17 cellular contexts compared by ENCODE assay signal in the genomic region with DNA sequence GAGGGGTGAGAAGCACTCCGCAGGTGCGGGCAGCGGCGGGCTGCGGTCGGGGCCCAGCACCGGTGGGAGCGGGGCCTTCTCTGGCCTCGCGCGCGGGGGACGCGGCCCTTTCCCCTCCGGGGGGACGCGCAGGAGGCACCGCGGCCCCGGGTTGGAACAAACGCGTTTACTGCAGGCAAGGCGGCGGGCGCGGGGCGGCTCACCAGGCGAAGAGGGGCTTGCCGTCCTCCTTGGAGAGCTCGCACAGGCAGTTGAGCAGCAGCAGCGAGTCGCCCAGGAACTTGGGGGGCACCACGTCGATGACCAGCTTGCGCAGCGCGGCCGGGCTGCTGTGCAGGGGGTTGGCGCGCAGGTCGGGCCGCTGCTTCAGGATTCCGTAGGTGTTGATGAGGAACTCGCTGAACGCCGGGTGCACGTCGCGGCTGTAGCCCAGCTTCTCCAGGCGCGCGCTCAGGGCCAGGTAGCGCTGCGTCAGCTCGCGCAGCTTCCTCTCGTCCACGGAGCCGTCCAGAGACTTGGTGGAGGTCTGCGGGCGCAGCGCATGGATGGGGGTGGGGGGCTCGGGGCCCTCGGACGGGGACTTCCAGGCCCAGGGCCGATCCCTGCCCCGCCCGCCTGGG. TPM values are rescaled to one million over a fixed set of nuclear protein-coding genes. Genes with fewer than 3 reads are reported as not detected.
DNase-seq lines count a peak whose midpoint lies in the region; ATAC-seq, FAIRE-seq and TF ChIP-seq lines count a peak whose summit lies in the region.
"Had no signal": no experiment of that assay in that cellular context is flagged by ENCODE, and none has a peak within 500 bp of the region (broad histone marks: within the 10 kb centered on the region; RNA-seq: fewer than 3 reads in every experiment).

No MANE protein-coding gene starts in this region.

- H3K27ac Mint-ChIP-seq in central memory CD8-positive, alpha-beta T cell (ENCODE audit: low read depth) = no peak overlapping the region
- H3K27ac Mint-ChIP-seq: activated CD4-positive, alpha-beta T cell treated with anti-CD3 and anti-CD28 coated beads, Interleukin-2, amount 10 ng/mL, durations not matched to agents 24 days and 14 days; activated T-helper 2 cell treated with anti-CD3 and anti-CD28 coated beads, Interferon-gamma antibody, Interleukin-2, Interleukin-4, amounts not matched to agents 10 μg/mL and 5 μg/mL and 100 μg/mL, durations not matched to agents 14 hours and 24 hours and 36 hours had no signal

- intact Hi-C loops in prostate gland (cut with DNase I) = no loop called here

- H3K36me3 ChIP-seq in prostate gland = no peaks in the 10 kb centered on the region
- H3K36me3 ChIP-seq in effector memory CD4-positive, alpha-beta T cell (ENCODE audit: control insufficient read depth, insufficient read depth, low read length) = no peaks in the 10 kb centered on the region

- no peaks in the 10 kb centered on the region for H3K9me3 Mint-ChIP-seq in central memory CD8-positive, alpha-beta T cell
- H3K9me3 Mint-ChIP-seq: activated CD4-positive, alpha-beta T cell treated with anti-CD3 and anti-CD28 coated beads, Interleukin-2, amount 10 ng/mL, durations not matched to agents 24 days and 14 days; activated T-helper 2 cell treated with anti-CD3 and anti-CD28 coated beads, Interferon-gamma antibody, Interleukin-2, Interleukin-4, amounts not matched to agents 10 μg/mL and 5 μg/mL and 100 μg/mL, durations not matched to agents 14 hours and 24 hours and 36 hours had no signal

- no peak for ATAC-seq in central memory CD8-positive, alpha-beta T cell (replicated peaks; ENCODE audit: extremely low read depth, poor library complexity, severe bottlenecking)
- ATAC-seq in GM19452 (IDR thresholded peaks at IDR 0.05; ENCODE audit: unreplicated experiment) = no peak

- peak overlapping the region; percentile 54 for H3K4me3 Mint-ChIP-seq in central memory CD8-positive, alpha-beta T cell
- H3K4me3 Mint-ChIP-seq: activated CD4-positive, alpha-beta T cell treated with anti-CD3 and anti-CD28 coated beads, Interleukin-2, amount 10 ng/mL, durations not matched to agents 24 days and 14 days had no signal

- peak overlapping the region in 1 of 2 donors; percentile 39 for H3K4me3 ChIP-seq in prostate gland
- no peak overlapping the region for H3K4me3 ChIP-seq in effector memory CD4-positive, alpha-beta T cell (ENCODE audit: insufficient read depth, low read depth, low read length, poor library complexity, severe bottlenecking)

- H3K9me3 ChIP-seq in prostate gland = no peaks in the 10 kb centered on the region
- no peaks in the 10 kb centered on the region for H3K9me3 ChIP-seq in effector memory CD4-positive, alpha-beta T cell (ENCODE audit: control insufficient read depth, low read length)

- H3K36me3 Mint-ChIP-seq in central memory CD8-positive, alpha-beta T cell (ENCODE audit: insufficient read depth) = peaks cover 3% of the 10 kb centered on the region

- H3K4me1 Mint-ChIP-seq in central memory CD8-positive, alpha-beta T cell = no peaks in the 10 kb centered on the region
- H3K4me1 Mint-ChIP-seq: activated CD4-positive, alpha-beta T cell treated with anti-CD3 and anti-CD28 coated beads, Interleukin-2, amount 10 ng/mL, durations not matched to agents 24 days and 14 days had no signal

- TF ChIP-seq CTCF in prostate gland (IDR thresholded peaks at IDR 0.05) = no peak
- no peak for TF ChIP-seq CTCF in D721Med (IDR thresholded peaks at IDR 0.05; ENCODE audit: insufficient read depth, missing control alignments)

- H3K27me3 Mint-ChIP-seq in central memory CD8-positive, alpha-beta T cell = no peaks in the 10 kb centered on the region

- peak in 2 of 3 experiments; percentile 51 to 63 for DNase-seq in NCI-H1417 (lab: John Stamatoyannopoulos, UW)
- no peak for DNase-seq in NCI-H1417 treated with DMSO at 0.1 percent for 48 hours (lab: John Stamatoyannopoulos, UW)
- peak; percentile 29 for DNase-seq in Daoy (ENCODE audit: low read depth)
- no peak for DNase-seq in central memory CD8-positive, alpha-beta T cell (ENCODE audit: low spot score in 2 of 2)
- no peak for DNase-seq in prostate gland (ENCODE audit: low spot score)
- DNase-seq in D721Med (ENCODE audit: insufficient read length, low spot score) = no peak
- no peak for DNase-seq in effector memory CD4-positive, alpha-beta T cell
- DNase-seq: activated CD4-positive, alpha-beta T cell treated with anti-CD3 and anti-CD28 coated beads, Interleukin-2, amount 10 ng/mL, durations not matched to agents 24 days and 14 days; islet precursor cell; KG1; NCI-H526; retina; stimulated activated CD4-positive, alpha-beta T cell treated with anti-CD3 and anti-CD28 coated beads, Interleukin-4, amount 100 ng/mL, for 4 hours had no signal

- H3K27me3 ChIP-seq in prostate gland (replicated peaks; ENCODE audit: insufficient read depth) = no peaks in the 10 kb centered on the region
- H3K27me3 ChIP-seq in effector memory CD4-positive, alpha-beta T cell (replicated peaks; ENCODE audit: control insufficient read depth, insufficient read depth, low read length, poor library complexity, severe bottlenecking) = no peaks in the 10 kb centered on the region

- TF ChIP-seq POLR2A in prostate gland (IDR thresholded peaks at IDR 0.05) = no peak

- no peaks in the 10 kb centered on the region for H3K4me1 ChIP-seq in prostate gland (replicated peaks)
- H3K4me1 ChIP-seq in effector memory CD4-positive, alpha-beta T cell (ENCODE audit: control insufficient read depth, insufficient read depth, low read length, poor library complexity, severe bottlenecking) = no peaks in the 10 kb centered on the region

- peak overlapping the region; percentile 82 to 97 for H3K27ac ChIP-seq in prostate gland
- H3K27ac ChIP-seq in effector memory CD4-positive, alpha-beta T cell (ENCODE audit: insufficient read depth, low read length, poor library complexity, severe bottlenecking) = no peak overlapping the region

- no peak for FAIRE-seq in D721Med (lab: Jason Lieb, UNC)
- FAIRE-seq: bronchial epithelial cell, endothelial cell of umbilical vein had no signal

- 58% methylated on average over 62 of the region's 68 CpGs for WGBS in prostate gland

RNA-seq across cellular contexts. Expression of gene FTCD, which starts 5.9 kb away (rescaled TPM):
- 0.34 TPM in 1 of 2 replicates, not detected in the other for total RNA-seq in Daoy (2014; rRNA removed; shearing (Covaris generic))
- 10 to 100 TPM in 1 of 2 donors, 1 to 10 TPM in 1; 1.4 to 19.0 TPM for total RNA-seq in prostate gland
- total RNA-seq: bronchial epithelial cell had no signal

RNA-seq across cellular contexts. Expression of gene SPATC1L, which starts 23.0 kb away (rescaled TPM):
- 3.9 and 8.7 TPM in 2 replicates for total RNA-seq in Daoy (2014; rRNA removed; shearing (Covaris generic))
- 10 to 100 TPM; 42.0 to 79.4 TPM for total RNA-seq in prostate gland

Comparison
In these comparisons a context has a peak if more than half of its experiments do, and no peak if none do; other contexts are left out.
1. DNase-seq: peak in NCI-H1417 (2 of 3) and Daoy (single experiment); none in NCI-H1417 treated with DMSO at 0.1 percent for 48 hours (single experiment), central memory CD8-positive, alpha-beta T cell (0 of 2), prostate gland (single experiment), D721Med (single experiment) and effector memory CD4-positive, alpha-beta T cell (0 of 3).